Comparison of ENCODE assay signal across 13 cellular contexts in genomic region chr1:91537281-91538069, GRCh38. TPM values are rescaled to one million over a fixed set of nuclear protein-coding genes. Genes with fewer than 3 reads are reported as not detected.
DNase-seq lines count a peak whose midpoint lies in the region; ATAC-seq and TF ChIP-seq lines count a peak whose summit lies in the region.
"Had no signal": no experiment of that assay in that cellular context is flagged by ENCODE, and none has a peak within 500 bp of the region (broad histone marks: within the 10 kb centered on the region; RNA-seq: fewer than 3 reads in every experiment).

No MANE protein-coding gene starts in this region.

- no peaks in the 10 kb centered on the region for H3K36me3 ChIP-seq in body of pancreas (replicated peaks in 1 of 2; ENCODE audit: insufficient read depth in 1 of 2, low read depth in 2 of 2)

- POLR2A ChIA-PET in naive thymus-derived CD8-positive, alpha-beta T cell (lab: Charles Lee), result interaction anchor here (0.6 kb wide), 1 partner anchor 678 kb away, joined by 3 read pairs; no protein-coding TSS in a partner anchor

- H3K9me3 ChIP-seq in body of pancreas, result no peaks in the 10 kb centered on the region

- no peaks in the 10 kb centered on the region for H3K27me3 ChIP-seq in body of pancreas

- no peak for TF ChIP-seq POLR2A in body of pancreas (IDR thresholded peaks at IDR 0.05)

- ATAC-seq in body of pancreas, result peak; percentile 38
- no peak for ATAC-seq in naive thymus-derived CD8-positive, alpha-beta T cell
- ATAC-seq: stimulated activated naive B cell treated with anti-CD40 and anti-IgM and Interleukin-4, amounts not matched to agents 10 μg/mL and 1 μg/mL and 100 μg/mL, for 72 hours had no signal

- H3K27ac Mint-ChIP-seq in naive thymus-derived CD8-positive, alpha-beta T cell, result peak overlapping the region in 2 of 10 donors; percentile 30 to 31
- no peak overlapping the region for H3K27ac Mint-ChIP-seq in activated naive CD8-positive, alpha-beta T cell treated with anti-CD3 and anti-CD28 coated beads for 36 hours
- H3K27ac Mint-ChIP-seq: activated naive CD8-positive, alpha-beta T cell treated with anti-CD3 and anti-CD28 coated beads, Interleukin-2, amount 10 ng/mL, durations not matched to agents 7 days and 5 days; nephron progenitor cell; stimulated activated naive B cell treated with anti-CD40 and anti-IgM and Interleukin-4, amounts not matched to agents 10 μg/mL and 1 μg/mL and 100 μg/mL, for 72 hours had no signal

- TF ChIP-seq CTCF in body of pancreas (IDR thresholded peaks at IDR 0.05), result no peak

- H3K36me3 Mint-ChIP-seq in naive thymus-derived CD8-positive, alpha-beta T cell, result no peaks in the 10 kb centered on the region
- peaks cover 6% of the 10 kb centered on the region for H3K36me3 Mint-ChIP-seq in activated naive CD8-positive, alpha-beta T cell treated with anti-CD3 and anti-CD28 coated beads for 36 hours
- H3K36me3 Mint-ChIP-seq: stimulated activated naive B cell treated with anti-CD40 and anti-IgM and Interleukin-4, amounts not matched to agents 10 μg/mL and 1 μg/mL and 100 μg/mL, for 72 hours had no signal

- H3K4me3 ChIP-seq in body of pancreas, result no peak overlapping the region
- H3K4me3 ChIP-seq: PC-9 had no signal

- H3K27ac ChIP-seq in body of pancreas, result no peak overlapping the region
- H3K27ac ChIP-seq: PC-9 had no signal

- peaks cover 2 to 41% (median 15%) of the 10 kb centered on the region in 4 donors for H3K4me1 Mint-ChIP-seq in naive thymus-derived CD8-positive, alpha-beta T cell
- peaks cover 2% of the 10 kb centered on the region for H3K4me1 Mint-ChIP-seq in activated naive CD8-positive, alpha-beta T cell treated with anti-CD3 and anti-CD28 coated beads for 36 hours
- H3K4me1 Mint-ChIP-seq: nephron progenitor cell; stimulated activated naive B cell treated with anti-CD40 and anti-IgM and Interleukin-4, amounts not matched to agents 10 μg/mL and 1 μg/mL and 100 μg/mL, for 72 hours had no signal

- peaks cover 0 to 3% (median 0%) of the 10 kb centered on the region in 9 donors for H3K9me3 Mint-ChIP-seq in naive thymus-derived CD8-positive, alpha-beta T cell
- peaks cover 1% of the 10 kb centered on the region for H3K9me3 Mint-ChIP-seq in activated naive CD8-positive, alpha-beta T cell treated with anti-CD3 and anti-CD28 coated beads for 36 hours
- H3K9me3 Mint-ChIP-seq: nephron progenitor cell had no signal

- H3K27me3 Mint-ChIP-seq in naive thymus-derived CD8-positive, alpha-beta T cell, result no peaks in the 10 kb centered on the region
- H3K27me3 Mint-ChIP-seq in activated naive CD8-positive, alpha-beta T cell treated with anti-CD3 and anti-CD28 coated beads for 36 hours, result no peaks in the 10 kb centered on the region
- H3K27me3 Mint-ChIP-seq: stimulated activated naive B cell treated with anti-CD40 and anti-IgM and Interleukin-4, amounts not matched to agents 10 μg/mL and 1 μg/mL and 100 μg/mL, for 72 hours had no signal

- intact Hi-C loops in body of pancreas (cut with DNase I), result no loop called here

- no peaks in the 10 kb centered on the region for H3K4me1 ChIP-seq in body of pancreas

- DNase-seq in LHCN-M2 (ENCODE audit: low read depth) (peak; percentile 37), body of pancreas (no peak), hepatic stellate cell (ENCODE audit: low spot score) (peak; percentile 26), stromal cell of bone marrow (ENCODE audit: low read depth) (peak; percentile 59), anterior cingulate cortex (lab: John Stamatoyannopoulos, UW) (no peak)
- no peak for DNase-seq in naive thymus-derived CD8-positive, alpha-beta T cell
- no peak for DNase-seq in activated naive CD8-positive, alpha-beta T cell treated with anti-CD3 and anti-CD28 coated beads for 36 hours
- DNase-seq: activated naive CD8-positive, alpha-beta T cell treated with anti-CD3 and anti-CD28 coated beads, Interleukin-2, amount 10 ng/mL, durations not matched to agents 7 days and 5 days; DMS53; NCI-H1436 treated with DMSO at 0.1 percent for 48 hours; nephron progenitor cell; PC-9; stimulated activated naive B cell treated with anti-CD40 and anti-IgM and Interleukin-4, amounts not matched to agents 10 μg/mL and 1 μg/mL and 100 μg/mL, for 72 hours had no signal

- no peak overlapping the region for H3K4me3 Mint-ChIP-seq in naive thymus-derived CD8-positive, alpha-beta T cell
- no peak overlapping the region for H3K4me3 Mint-ChIP-seq in activated naive CD8-positive, alpha-beta T cell treated with anti-CD3 and anti-CD28 coated beads for 36 hours
- H3K4me3 Mint-ChIP-seq: activated naive CD8-positive, alpha-beta T cell treated with anti-CD3 and anti-CD28 coated beads, Interleukin-2, amount 10 ng/mL, durations not matched to agents 7 days and 5 days; nephron progenitor cell; stimulated activated naive B cell treated with anti-CD40 and anti-IgM and Interleukin-4, amounts not matched to agents 10 μg/mL and 1 μg/mL and 100 μg/mL, for 72 hours had no signal

RNA-seq across cellular contexts. Expression of gene CDC7, which starts 36.8 kb away (rescaled TPM):
- 13.0 and 14.5 TPM in 2 replicates for total RNA-seq in LHCN-M2 (2014; rRNA removed)
- 2.0 TPM for polyA plus RNA-seq in LHCN-M2 (2012)
- under 1 TPM; 0.66 to 0.78 TPM for total RNA-seq in body of pancreas
- total RNA-seq in naive thymus-derived CD8-positive, alpha-beta T cell, result 1 to 10 TPM; 9.1 to 9.5 TPM
- polyA plus RNA-seq in naive thymus-derived CD8-positive, alpha-beta T cell, result 1 to 10 TPM; 2.9 to 3.5 (median 3.3) TPM
- total RNA-seq in activated naive CD8-positive, alpha-beta T cell treated with anti-CD3 and anti-CD28 coated beads for 36 hours, result 10 to 100 TPM; 25.7 to 26.0 TPM

Comparison
In these comparisons a context has a peak if more than half of its experiments do, and no peak if none do; other contexts are left out.
1. DNase-seq: peak in LHCN-M2 (single experiment), hepatic stellate cell (single experiment) and stromal cell of bone marrow (single experiment); none in body of pancreas (0 of 4), naive thymus-derived CD8-positive, alpha-beta T cell (0 of 10), anterior cingulate cortex (0 of 58) and activated naive CD8-positive, alpha-beta T cell treated with anti-CD3 and anti-CD28 coated beads for 36 hours (single experiment).